In genomic region chr22:31036671-31037550, GRCh38 we compare ENCODE assay signal across 10 cellular contexts. TPM values are rescaled to one million over a fixed set of nuclear protein-coding genes. Genes with fewer than 3 reads are reported as not detected.
DNase-seq lines count a peak whose midpoint lies in the region; ATAC-seq and TF ChIP-seq lines count a peak whose summit lies in the region.
"Had no signal": no experiment of that assay in that cellular context is flagged by ENCODE, and none has a peak within 500 bp of the region (broad histone marks: within the 10 kb centered on the region; RNA-seq: fewer than 3 reads in every experiment).

No MANE protein-coding gene starts in this region.

- no TSS peak for BruUV-seq in Panc1 (replicated peaks; lab: Mats Ljungman, UMichigan)

- POLR2A ChIA-PET in Panc1 (lab: Charles Lee), result no interaction called here

- WGBS in esophagus squamous epithelium, 2 donors, result 30 to 48% methylated on average over 19 to 20 of the region's 20 CpGs
- 13% methylated on average over 20 of the region's 20 CpGs for WGBS in prostate gland

- no peak for TF ChIP-seq CTCF in Panc1 (IDR thresholded peaks at IDR 0.05)
- TF ChIP-seq CTCF in esophagus squamous epithelium (IDR thresholded peaks at IDR 0.05), result peak in 1 of 6 experiments; percentile 14
- TF ChIP-seq CTCF in prostate gland (IDR thresholded peaks at IDR 0.05), result no peak

- DNase-seq in D341Med (ENCODE audit: low spot score), result peak; percentile 54
- DNase-seq in Panc1 (ENCODE audit: low read depth, low spot score), result no peak
- no peak for DNase-seq in esophagus squamous epithelium (lab: John Stamatoyannopoulos, UW)
- no peak for DNase-seq in prostate gland (ENCODE audit: low spot score)
- DNase-seq: activated CD4-positive, alpha-beta T cell treated with anti-CD3 and anti-CD28 coated beads, Interleukin-2, amount 50 U/mL, for 4 hours; NCI-H2107 had no signal

- ATAC-seq in Panc1, result 0 out of 2 replicates have a peak, but pooled peaks have one; percentile 76
- ATAC-seq in GM19397 (IDR thresholded peaks at IDR 0.05; ENCODE audit: unreplicated experiment), result no peak
- ATAC-seq in GM19463 (IDR thresholded peaks at IDR 0.05; ENCODE audit: unreplicated experiment), result no peak
- no peak for ATAC-seq in HG02610 (IDR thresholded peaks at IDR 0.05; ENCODE audit: unreplicated experiment)
- no peak for ATAC-seq in GM19351 (IDR thresholded peaks at IDR 0.05; ENCODE audit: unreplicated experiment)

- intact Hi-C loops in Panc1 (cut with micrococcal nuclease; ENCODE audit: unreplicated experiment) (no loop called here), esophagus squamous epithelium (cut with DNase I) (no loop called here), prostate gland (cut with DNase I) (loop anchor here (5.0 to 10.0 kb wide), 2 partner anchors 70 to 92 kb away; partner anchors contain the start of genes MORC2 and TUG1)

- H3K9me3 ChIP-seq in Panc1 (ENCODE audit: control insufficient read depth, insufficient read depth, low read depth, low read length) (no peaks in the 10 kb centered on the region), esophagus squamous epithelium (no peaks in the 10 kb centered on the region), prostate gland (no peaks in the 10 kb centered on the region)

- H3K27ac ChIP-seq in Panc1 (ENCODE audit: low read length), result no peak overlapping the region
- H3K27ac ChIP-seq in esophagus squamous epithelium, result peak overlapping the region; percentile 61 to 87 (median 70)
- peak overlapping the region; percentile 48 to 54 for H3K27ac ChIP-seq in prostate gland

- no peaks in the 10 kb centered on the region for H3K4me1 ChIP-seq in Panc1 (ENCODE audit: control insufficient read depth, insufficient read depth, low read length)
- H3K4me1 ChIP-seq in esophagus squamous epithelium, result peaks cover 0 to 42% (median 15%) of the 10 kb centered on the region in 3 donors
- peaks cover 6% of the 10 kb centered on the region for H3K4me1 ChIP-seq in prostate gland (replicated peaks)

- in situ Hi-C loops in Panc1 (cut with HindIII; ENCODE audit: low pct_unique_long_range_greater_than_20kb, low sequenced_read_pairs), result no loop called here

- H3K4me3 ChIP-seq in Panc1 (ENCODE audit: low read depth in 2 of 2, low read length in 2 of 2) (no peak overlapping the region), esophagus squamous epithelium (peak overlapping the region in 1 of 4 donors; percentile 52), prostate gland (peak overlapping the region in 1 of 2 donors; percentile 8)

- CTCF ChIA-PET in Panc1 (lab: Charles Lee), result interaction anchor here (0.7 kb wide), 1 partner anchor 46 kb away, joined by 3 read pairs; no protein-coding TSS in a partner anchor

- H3K27me3 ChIP-seq in Panc1 (ENCODE audit: control insufficient read depth, insufficient read depth, low read length) (no peaks in the 10 kb centered on the region), esophagus squamous epithelium (no peaks in the 10 kb centered on the region), prostate gland (replicated peaks; ENCODE audit: insufficient read depth) (no peaks in the 10 kb centered on the region)

- H3K36me3 ChIP-seq in Panc1 (ENCODE audit: control insufficient read depth, insufficient read depth, low read length), result no peaks in the 10 kb centered on the region
- no peaks in the 10 kb centered on the region for H3K36me3 ChIP-seq in esophagus squamous epithelium
- no peaks in the 10 kb centered on the region for H3K36me3 ChIP-seq in prostate gland

- TF ChIP-seq POLR2A in esophagus squamous epithelium (IDR thresholded peaks at IDR 0.05) (no peak), prostate gland (IDR thresholded peaks at IDR 0.05) (no peak)

RNA-seq across cellular contexts. Expression of gene SMTN, which starts 44.2 kb away (rescaled TPM):
- 71.7 TPM for total RNA-seq in Panc1 (2021; ENCODE audit: unreplicated experiment)
- 51.5 TPM for polyA plus RNA-seq in Panc1 (2012; ENCODE audit: insufficient read length)
- total RNA-seq in esophagus squamous epithelium, result 100 to 1,000 TPM in 1 of 4 donors, 10 to 100 TPM in 3; 28.2 to 158 (median 45.8) TPM
- 100 to 1,000 TPM; 200 to 209 TPM for total RNA-seq in prostate gland
